In genomic region chr7:2507917-2508306, GRCh38 we compare ENCODE assay signal across 2 cellular contexts.
TF ChIP-seq lines count a peak whose summit lies in the region.

No MANE protein-coding gene starts in this region.

TF ChIP-seq in IMR-90, 13 proteins besides CTCF, POLR2A, EP300 and RAD21:
- no peak for TF ChIP-seq MXI1 (IDR thresholded peaks at IDR 0.05; ENCODE audit: borderline replicate concordance, low read depth, low read length)

TF ChIP-seq in K562, 482 proteins besides CTCF, POLR2A, EP300 and RAD21:
- TF ChIP-seq FOXO4 (CRISPR knock-in tag; IDR thresholded peaks at IDR 0.05) = no peak
- TF ChIP-seq MYC (IDR thresholded peaks at IDR 0.05; ENCODE audit: low read depth, low read length) = no peak
- TF ChIP-seq MYC (CRISPR knock-in tag; IDR thresholded peaks at IDR 0.05; ENCODE audit: borderline replicate concordance, low read depth) = no peak
- TF ChIP-seq ZNF217 (CRISPR knock-in tag; IDR thresholded peaks at IDR 0.05) = no peak
- TF ChIP-seq NELFE (IDR thresholded peaks at IDR 0.05; ENCODE audit: insufficient read depth, insufficient read length) = no peak
- no peak for TF ChIP-seq ZBTB17 (CRISPR knock-in tag; IDR thresholded peaks at IDR 0.05)
- TF ChIP-seq FOXA1 (IDR thresholded peaks at IDR 0.05; ENCODE audit: borderline replicate concordance) = no peak
- no peak for TF ChIP-seq GABPA (tag; conservative IDR thresholded peaks at IDR 0.05; ENCODE audit: low read depth)
- no peak for TF ChIP-seq EZH2 (IDR thresholded peaks at IDR 0.05; ENCODE audit: borderline replicate concordance, low read depth, low read length)
- no peak for TF ChIP-seq ZNF644 (tag; IDR thresholded peaks at IDR 0.05; ENCODE audit: low read depth)
- TF ChIP-seq CGGBP1 (CRISPR knock-in tag; IDR thresholded peaks at IDR 0.05) = no peak
- TF ChIP-seq WHSC1 (IDR thresholded peaks at IDR 0.05; ENCODE audit: low read length) = no peak
- TF ChIP-seq CHD2 (IDR thresholded peaks at IDR 0.05; ENCODE audit: low read depth, low read length) = no peak
- TF ChIP-seq RBM25 (IDR thresholded peaks at IDR 0.05; ENCODE audit: low read depth, low read length, severe bottlenecking) = peak; percentile 65
- no peak for TF ChIP-seq ZNF717 (CRISPR knock-in tag; IDR thresholded peaks at IDR 0.05)
- TF ChIP-seq ZNF764 (CRISPR knock-in tag; IDR thresholded peaks at IDR 0.05; ENCODE audit: low read depth) = no peak
- TF ChIP-seq BRD4 (IDR thresholded peaks at IDR 0.05) = no peak
- TF ChIP-seq PCBP2 (IDR thresholded peaks at IDR 0.05; ENCODE audit: low read depth, low read length, poor library complexity, severe bottlenecking) = no peak
- no peak for TF ChIP-seq IRF1 (CRISPR knock-in tag; IDR thresholded peaks at IDR 0.05; ENCODE audit: borderline replicate concordance)
- TF ChIP-seq SMAD1 (IDR thresholded peaks at IDR 0.05; ENCODE audit: low read depth, low read length, partially characterized antibody) = no peak
- TF ChIP-seq SMARCA5 (IDR thresholded peaks at IDR 0.05) = peak; percentile 71
- no peak for TF ChIP-seq CHD4 (IDR thresholded peaks at IDR 0.05; ENCODE audit: insufficient read depth, insufficient replicate concordance, low read depth, low read length, poor library complexity, severe bottlenecking)
- no peak for TF ChIP-seq ERF (CRISPR knock-in tag; IDR thresholded peaks at IDR 0.05)
- TF ChIP-seq BCLAF1 (IDR thresholded peaks at IDR 0.05; ENCODE audit: borderline replicate concordance in 1 of 2, control insufficient read depth in 1 of 2, low read depth in 2 of 2, low read length in 1 of 2) = no peak
- peak in 1 of 2 experiments; percentile 41; a peak in 1 of 4 replicates for TF ChIP-seq KDM1A (IDR thresholded peaks at IDR 0.05)
- TF ChIP-seq ELF1 (tag; IDR thresholded peaks at IDR 0.05) = no peak
- no peak for TF ChIP-seq DNMT1 (IDR thresholded peaks at IDR 0.05)
- TF ChIP-seq ARID2 (IDR thresholded peaks at IDR 0.05) = no peak
- TF ChIP-seq HCFC1 (IDR thresholded peaks at IDR 0.05; ENCODE audit: low read depth, low read length) = no peak
- TF ChIP-seq MXI1 (IDR thresholded peaks at IDR 0.05; ENCODE audit: low read depth, low read length) = no peak
- TF ChIP-seq, protein P1, sequence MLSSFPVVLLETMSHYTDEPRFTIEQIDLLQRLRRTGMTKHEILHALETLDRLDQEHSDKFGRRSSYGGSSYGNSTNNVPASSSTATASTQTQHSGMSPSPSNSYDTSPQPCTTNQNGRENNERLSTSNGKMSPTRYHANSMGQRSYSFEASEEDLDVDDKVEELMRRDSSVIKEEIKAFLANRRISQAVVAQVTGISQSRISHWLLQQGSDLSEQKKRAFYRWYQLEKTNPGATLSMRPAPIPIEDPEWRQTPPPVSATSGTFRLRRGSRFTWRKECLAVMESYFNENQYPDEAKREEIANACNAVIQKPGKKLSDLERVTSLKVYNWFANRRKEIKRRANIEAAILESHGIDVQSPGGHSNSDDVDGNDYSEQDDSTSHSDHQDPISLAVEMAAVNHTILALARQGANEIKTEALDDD (IDR thresholded peaks at IDR 0.05) = no peak
- TF ChIP-seq E4F1 (CRISPR knock-in tag; IDR thresholded peaks at IDR 0.05; ENCODE audit: borderline replicate concordance) = no peak
- no peak for TF ChIP-seq CBX3 (IDR thresholded peaks at IDR 0.05; ENCODE audit: borderline replicate concordance in 1 of 2, low read length in 2 of 2)
- no peak for TF ChIP-seq KLF10 (CRISPR knock-in tag; IDR thresholded peaks at IDR 0.05)
- TF ChIP-seq MBD2 (IDR thresholded peaks at IDR 0.05; ENCODE audit: borderline replicate concordance, low read depth) = no peak
- no peak for TF ChIP-seq YY1 (IDR thresholded peaks at IDR 0.05; ENCODE audit: borderline replicate concordance in 1 of 3, control insufficient read depth in 1 of 3, extremely low read depth in 1 of 3, insufficient read depth in 3 of 3, insufficient read length in 1 of 3, insufficient replicate concordance in 2 of 3, low read depth in 1 of 3, low read length in 2 of 3)
- TF ChIP-seq TRIM28 (IDR thresholded peaks at IDR 0.05) = no peak
- peak; percentile 70 for TF ChIP-seq BCOR (IDR thresholded peaks at IDR 0.05)
- no peak for TF ChIP-seq HDAC2 (IDR thresholded peaks at IDR 0.05)
- no peak for TF ChIP-seq RBM15 (IDR thresholded peaks at IDR 0.05; ENCODE audit: insufficient read depth, low read length)
- no peak for TF ChIP-seq DPF2 (IDR thresholded peaks at IDR 0.05)
- TF ChIP-seq ZNF778 (CRISPR knock-in tag; IDR thresholded peaks at IDR 0.05) = no peak
- no peak for TF ChIP-seq TCF15 (CRISPR knock-in tag; IDR thresholded peaks at IDR 0.05)
- TF ChIP-seq ZFP36 (IDR thresholded peaks at IDR 0.05; ENCODE audit: low read depth, low read length, partially characterized antibody) = peak; percentile 98
- TF ChIP-seq CEBPG (CRISPR knock-in tag; IDR thresholded peaks at IDR 0.05) = no peak
- no peak for TF ChIP-seq CEBPG (tag; conservative IDR thresholded peaks at IDR 0.05 in 1 of 2, IDR thresholded peaks at IDR 0.05 in 1 of 2)
- no peak for TF ChIP-seq RBM17 (IDR thresholded peaks at IDR 0.05; ENCODE audit: borderline replicate concordance, low read depth, low read length)
- no peak for TF ChIP-seq MEIS2 (IDR thresholded peaks at IDR 0.05; ENCODE audit: partially characterized antibody)
- TF ChIP-seq ZNF436 (CRISPR knock-in tag; IDR thresholded peaks at IDR 0.05) = peak; percentile 85
- TF ChIP-seq GTF3C2 (IDR thresholded peaks at IDR 0.05; ENCODE audit: borderline replicate concordance, extremely low read depth, insufficient read length) = peak; percentile 23
- TF ChIP-seq ARID4B (CRISPR knock-in tag; IDR thresholded peaks at IDR 0.05) = no peak
- TF ChIP-seq FOXP1 (CRISPR knock-in tag; IDR thresholded peaks at IDR 0.05) = no peak
- TF ChIP-seq U2AF1 (optimal IDR thresholded peaks at IDR 0.05; ENCODE audit: low read depth, low read length) = no peak
